Comparison of ENCODE assay signal across 11 cellular contexts in the genomic region with DNA sequence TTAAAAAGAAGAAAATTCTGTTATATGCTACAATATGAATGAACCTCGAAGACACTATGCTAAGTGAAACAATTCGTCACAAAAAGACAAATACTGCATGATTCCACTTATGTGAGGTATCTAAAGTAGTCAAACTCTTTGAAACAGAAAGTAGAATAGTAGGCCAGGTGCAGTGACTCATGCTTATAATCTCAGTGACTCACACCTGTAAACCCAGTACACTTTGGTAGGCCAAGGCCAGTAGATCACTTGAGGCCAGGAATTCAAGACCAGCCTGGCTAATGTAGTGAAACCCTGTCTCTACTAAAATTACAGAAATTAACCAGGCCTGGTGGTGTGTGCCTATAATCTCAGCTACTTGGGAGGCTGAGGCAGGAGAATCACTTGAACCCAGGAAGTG. TPM values are rescaled to one million over a fixed set of nuclear protein-coding genes. Genes with fewer than 3 reads are reported as not detected.
A peak's percentile ranks its signal among the peaks of the same experiment; 100 is the strongest.
DNase-seq lines count a peak whose midpoint lies in the region; ATAC-seq and TF ChIP-seq lines count a peak whose summit lies in the region.
"Had no signal": no experiment of that assay in that cellular context is flagged by ENCODE, and none has a peak within 500 bp of the region (broad histone marks: within the 10 kb centered on the region; RNA-seq: fewer than 3 reads in every experiment).

No MANE protein-coding gene starts in this region.

- no peak for TF ChIP-seq EP300 in transverse colon (IDR thresholded peaks at IDR 0.05; ENCODE audit: low read depth)

- H2AFZ ChIP-seq in PC-9, result no peak overlapping the region

- no peak for TF ChIP-seq POLR2A in transverse colon (IDR thresholded peaks at IDR 0.05)

- CTCF ChIA-PET in PC-9 (lab: Charles Lee), result no interaction called here

- POLR2A ChIA-PET in PC-9 (lab: Charles Lee; ENCODE audit: unreplicated experiment), result no interaction called here

- peak overlapping the region; percentile 59 for H3K4me2 ChIP-seq in PC-9

- intact Hi-C loops in PC-9 (cut with micrococcal nuclease; ENCODE audit: unreplicated experiment) (no loop called here), transverse colon (cut with DNase I; ENCODE audit: low total_unique reads) (no loop called here)

- no peak for ATAC-seq in HG03097 (IDR thresholded peaks at IDR 0.05; ENCODE audit: low FRiP score, unreplicated experiment)

- H3K9me3 ChIP-seq in PC-9 (ENCODE audit: insufficient read depth, low read depth) (no peaks in the 10 kb centered on the region), transverse colon (no peaks in the 10 kb centered on the region)

- BruUV-seq in PC-9 (replicated peaks; lab: Mats Ljungman, UMichigan), result no TSS peak

- peak; percentile 20 for DNase-seq in stimulated activated CD4-positive, alpha-beta T cell treated with anti-CD3 and anti-CD28 coated beads, Interleukin-1b, Interleukin-23, amount 100 ng/mL, for 48 hours
- DNase-seq in stimulated activated CD4-positive, alpha-beta T cell treated with anti-CD3 and anti-CD28 coated beads, Interleukin-12 subunit alpha, Interleukin-12 subunit beta, amount 100 ng/mL, for 4 hours, result no peak
- DNase-seq in PC-9 (peak; percentile 62 to 95), glomerular visceral epithelial cell (ENCODE audit: extremely low spot score) (peak; percentile 13), transverse colon (peak; percentile 39), inferior parietal cortex (ENCODE audit: extremely low spot score) (no peak), NOMO-1 (lab: John Stamatoyannopoulos, UW; ENCODE audit: unreplicated experiment in 2 of 2) (no peak)
- DNase-seq: central memory CD4-positive, alpha-beta T cell; naive B cell had no signal

- H3K4me3 ChIP-seq in PC-9, result no peak overlapping the region
- H3K4me3 ChIP-seq in transverse colon, result no peak overlapping the region

- in situ Hi-C loops in transverse colon (cut with MboI; ENCODE audit: low pct_ligation_motif_present in 1 of 4, low pct_unique_long_range_greater_than_20kb in 1 of 4, low sequenced_read_pairs in 3 of 4), result no loop called here

- peaks cover 15% of the 10 kb centered on the region for H3F3A ChIP-seq in PC-9 (ENCODE audit: insufficient read depth, low read depth)

- H3K27ac ChIP-seq in PC-9 (peak overlapping the region; percentile 77), transverse colon (peak overlapping the region; percentile 25 to 70 (median 48))

- H3K4me1 ChIP-seq in PC-9 (replicated peaks; ENCODE audit: insufficient read depth) (peaks cover 14% of the 10 kb centered on the region), transverse colon (peaks cover 0 to 23% (median 9%) of the 10 kb centered on the region in 4 donors)

- H4K20me1 ChIP-seq in PC-9 (ENCODE audit: insufficient read depth), result no peaks in the 10 kb centered on the region

- WGBS in transverse colon (ENCODE audit: low coverage in 1 of 2), 2 donors, result 54 to 63% methylated on average over 2 of the region's 2 CpGs

- H3K36me3 ChIP-seq in PC-9 (ENCODE audit: low read depth) (no peaks in the 10 kb centered on the region), transverse colon (no peaks in the 10 kb centered on the region)

- H3K9me2 ChIP-seq in PC-9 (ENCODE audit: insufficient read depth), result no peaks in the 10 kb centered on the region

- TF ChIP-seq CTCF in PC-9 (conservative IDR thresholded peaks at IDR 0.05) (no peak), transverse colon (IDR thresholded peaks at IDR 0.05) (no peak)

- H3K79me2 ChIP-seq in PC-9 (ENCODE audit: low read depth), result peaks cover 17% of the 10 kb centered on the region; the same call in 1 of the 2 replicates

- H3K27me3 ChIP-seq in PC-9 (ENCODE audit: insufficient read depth, low read depth) (no peaks in the 10 kb centered on the region), transverse colon (peaks cover 15% of the 10 kb centered on the region)

RNA-seq across cellular contexts. Expression of gene EPHA10, which starts 25.7 kb away (rescaled TPM):
- total RNA-seq in PC-9 (2021) (7.6 and 12.1 TPM in 2 replicates), transverse colon (10 to 100 TPM; 54.5 to 94.3 (median 77.6) TPM)
- total RNA-seq: pulmonary artery endothelial cell had no signal

RNA-seq across cellular contexts. Expression of gene CDCA8, which starts 46.9 kb away (rescaled TPM):
- total RNA-seq in PC-9 (2021) (42.8 and 57.9 TPM in 2 replicates), transverse colon (1 to 10 TPM in 3 of 4 donors, not detected in 1; 2.0 to 5.7 (median 2.1) TPM)

RNA-seq across cellular contexts. Expression of gene MANEAL, which starts 54.4 kb away (rescaled TPM):
- total RNA-seq in PC-9 (2021) (11.3 and 13.1 TPM in 2 replicates), transverse colon (1 to 10 TPM; 1.1 to 9.6 (median 5.7) TPM)

Comparison
In these comparisons a context has a peak if more than half of its experiments do, and no peak if none do; other contexts are left out.
1. DNase-seq: peak in stimulated activated CD4-positive, alpha-beta T cell treated with anti-CD3 and anti-CD28 coated beads, Interleukin-1b, Interleukin-23, amount 100 ng/mL, for 48 hours (single experiment), PC-9 (2 of 2), glomerular visceral epithelial cell (single experiment) and transverse colon (single experiment); none in stimulated activated CD4-positive, alpha-beta T cell treated with anti-CD3 and anti-CD28 coated beads, Interleukin-12 subunit alpha, Interleukin-12 subunit beta, amount 100 ng/mL, for 4 hours (single experiment), inferior parietal cortex (single experiment) and NOMO-1 (0 of 2).